9 cellular contexts compared by ENCODE assay signal in the genomic region with DNA sequence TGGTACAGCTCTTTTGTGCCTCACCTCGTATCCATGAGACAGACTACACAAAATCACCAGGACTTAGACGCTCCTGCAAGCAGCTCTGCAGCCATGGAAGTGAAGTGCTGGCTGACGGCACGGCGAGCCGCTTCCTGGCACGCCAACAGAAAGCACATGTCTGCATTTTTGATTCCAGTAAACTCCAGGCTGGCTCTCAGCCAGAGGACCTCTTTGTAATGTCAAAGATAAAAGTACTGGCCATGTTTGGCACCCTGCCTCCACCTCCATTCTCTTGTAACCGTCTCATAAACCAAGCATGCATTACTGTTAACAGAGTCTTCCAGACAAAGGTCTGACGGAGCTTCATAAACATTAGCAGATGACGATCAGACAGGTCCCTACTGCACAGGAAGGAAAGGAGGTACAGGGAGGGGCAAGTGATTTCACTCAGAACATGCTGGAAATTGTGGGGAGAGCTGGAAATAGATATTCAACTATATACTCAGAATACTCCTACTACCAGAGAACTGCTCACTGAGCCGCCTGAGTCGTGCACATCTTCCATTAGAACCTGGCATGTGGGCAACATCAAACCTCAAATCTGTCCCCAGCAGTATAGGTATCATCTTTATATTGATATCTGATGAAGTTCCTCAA.
DNase-seq lines count a peak whose midpoint lies in the region; ATAC-seq and TF ChIP-seq lines count a peak whose summit lies in the region.
"Had no signal": no experiment of that assay in that cellular context is flagged by ENCODE, and none has a peak within 500 bp of the region (broad histone marks: within the 10 kb centered on the region; RNA-seq: fewer than 3 reads in every experiment).

No MANE protein-coding gene starts in this region.

- no peak overlapping the region for H3K27ac Mint-ChIP-seq in activated CD8-positive, alpha-beta memory T cell treated with anti-CD3 and anti-CD28 coated beads, Interleukin-2, amount 10 ng/mL, durations not matched to agents 7 days and 5 days

- no peak overlapping the region for H3K4me3 ChIP-seq in ovary

- H3K9me3 ChIP-seq in ovary: no peaks in the 10 kb centered on the region

- TF ChIP-seq POLR2A in ovary (IDR thresholded peaks at IDR 0.05): no peak

- ATAC-seq in esophagus mucosa: peak; percentile 39
- no peak for ATAC-seq in HG02610 (IDR thresholded peaks at IDR 0.05; ENCODE audit: unreplicated experiment)
- ATAC-seq in HG02970 (IDR thresholded peaks at IDR 0.05; ENCODE audit: low FRiP score, unreplicated experiment): no peak
- no peak for ATAC-seq in activated CD8-positive, alpha-beta memory T cell treated with anti-CD3 and anti-CD28 coated beads, Interleukin-2, amount 10 ng/mL, durations not matched to agents 7 days and 5 days

- no peaks in the 10 kb centered on the region for H3K9me3 Mint-ChIP-seq in activated CD8-positive, alpha-beta memory T cell treated with anti-CD3 and anti-CD28 coated beads, Interleukin-2, amount 10 ng/mL, durations not matched to agents 7 days and 5 days (ENCODE audit: low read depth)
- H3K9me3 Mint-ChIP-seq: central memory CD8-positive, alpha-beta T cell had no signal

- peak; percentile 96 for DNase-seq in DMS79 treated with DMSO at 0.1 percent for 48 hours (lab: John Stamatoyannopoulos, UW)
- peak; percentile 97 for DNase-seq in NCI-H69 (lab: John Stamatoyannopoulos, UW)
- peak; percentile 77 to 94 (median 88) for DNase-seq in ovary
- no peak for DNase-seq in activated CD8-positive, alpha-beta memory T cell treated with anti-CD3 and anti-CD28 coated beads, Interleukin-2, amount 10 ng/mL, durations not matched to agents 7 days and 5 days
- DNase-seq in iPS-NIHi11 (ENCODE audit: low spot score): no peak

- H3K27ac ChIP-seq in ovary: peak overlapping the region in 1 of 2 donors; percentile 18

- CTCF ChIA-PET in activated CD8-positive, alpha-beta memory T cell treated with anti-CD3 and anti-CD28 coated beads, Interleukin-2, amount 10 ng/mL, durations not matched to agents 7 days and 5 days (lab: Charles Lee): no interaction called here

- TF ChIP-seq CTCF in ovary (IDR thresholded peaks at IDR 0.05): no peak

- H3K36me3 ChIP-seq in ovary: no peaks in the 10 kb centered on the region

- peaks cover 2% of the 10 kb centered on the region for H3K4me1 Mint-ChIP-seq in activated CD8-positive, alpha-beta memory T cell treated with anti-CD3 and anti-CD28 coated beads, Interleukin-2, amount 10 ng/mL, durations not matched to agents 7 days and 5 days
- H3K4me1 Mint-ChIP-seq: central memory CD8-positive, alpha-beta T cell had no signal

- no peaks in the 10 kb centered on the region for H3K27me3 ChIP-seq in ovary

- no peaks in the 10 kb centered on the region for H3K36me3 Mint-ChIP-seq in activated CD8-positive, alpha-beta memory T cell treated with anti-CD3 and anti-CD28 coated beads, Interleukin-2, amount 10 ng/mL, durations not matched to agents 7 days and 5 days

- TF ChIP-seq EP300 in ovary (IDR thresholded peaks at IDR 0.05): no peak

- WGBS in ovary, 3 donors: 10 to 14% (median 11%) methylated on average over 12 of the region's 12 CpGs

- intact Hi-C loops in ovary (cut with DNase I): no loop called here

- peaks cover 7% of the 10 kb centered on the region for H3K4me1 ChIP-seq in ovary (ENCODE audit: insufficient read depth)

- no peak overlapping the region for H3K4me3 Mint-ChIP-seq in activated CD8-positive, alpha-beta memory T cell treated with anti-CD3 and anti-CD28 coated beads, Interleukin-2, amount 10 ng/mL, durations not matched to agents 7 days and 5 days
- H3K4me3 Mint-ChIP-seq: central memory CD8-positive, alpha-beta T cell had no signal

- no peaks in the 10 kb centered on the region for H3K27me3 Mint-ChIP-seq in activated CD8-positive, alpha-beta memory T cell treated with anti-CD3 and anti-CD28 coated beads, Interleukin-2, amount 10 ng/mL, durations not matched to agents 7 days and 5 days
- H3K27me3 Mint-ChIP-seq: central memory CD8-positive, alpha-beta T cell had no signal

Comparison
In these comparisons a context has a peak if more than half of its experiments do, and no peak if none do; other contexts are left out.
1. DNase-seq: peak in DMS79 treated with DMSO at 0.1 percent for 48 hours (single experiment), NCI-H69 (single experiment) and ovary (5 of 5); none in activated CD8-positive, alpha-beta memory T cell treated with anti-CD3 and anti-CD28 coated beads, Interleukin-2, amount 10 ng/mL, durations not matched to agents 7 days and 5 days (single experiment) and iPS-NIHi11 (single experiment).